1 cellular context compared by ENCODE assay signal in the genomic region with DNA sequence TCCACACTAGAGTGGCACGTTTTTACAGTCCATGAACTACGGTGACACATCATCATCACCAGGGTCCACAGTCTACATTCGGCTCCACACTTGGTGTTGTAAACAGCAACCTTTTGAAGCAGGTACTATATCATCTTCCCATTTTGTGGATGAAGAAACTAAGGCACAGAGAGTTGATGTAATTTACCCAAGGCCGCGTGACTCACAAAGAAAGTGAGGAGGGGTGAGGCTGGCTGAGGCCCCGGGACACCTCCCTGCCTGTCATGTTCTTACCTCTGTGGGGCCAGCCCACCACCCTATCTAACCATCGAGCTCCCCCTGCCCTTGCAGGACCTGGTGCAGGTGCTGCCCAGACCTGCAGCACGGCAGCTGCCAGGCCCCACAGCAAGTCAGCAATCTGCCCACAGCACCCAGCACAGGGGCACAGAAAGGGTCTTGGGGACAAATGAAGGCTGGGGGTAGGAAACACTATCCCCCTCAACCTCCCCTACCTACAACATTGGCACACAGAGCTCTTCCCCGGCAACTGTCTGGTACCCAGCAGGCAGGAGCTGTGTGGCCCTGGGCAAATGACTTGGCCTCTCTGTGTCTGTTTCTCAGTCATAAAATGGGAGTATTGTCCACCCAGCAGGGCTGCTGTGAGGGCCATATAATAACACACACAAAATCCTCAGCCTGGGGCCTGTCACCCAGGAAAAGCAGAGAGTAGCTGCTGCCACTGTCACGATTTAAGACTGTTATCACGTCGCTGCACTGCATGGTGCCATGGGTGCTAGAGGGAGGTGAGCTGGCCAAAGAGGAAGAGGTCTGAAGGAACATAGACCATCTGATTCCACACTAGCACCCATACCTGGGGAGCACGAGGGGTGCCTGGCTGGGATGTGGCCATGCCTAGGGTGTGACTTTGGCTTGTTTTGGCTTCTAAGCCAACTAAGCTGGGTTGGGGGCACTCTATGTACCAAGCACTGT.
TF ChIP-seq lines count a peak whose summit lies in the region.

No MANE protein-coding gene starts in this region.

TF ChIP-seq in SK-N-SH, 30 proteins besides CTCF, POLR2A, EP300 and RAD21:
- no peak for TF ChIP-seq POLR2AphosphoS5 (IDR thresholded peaks at IDR 0.05; ENCODE audit: low read depth, low read length)
- no peak for TF ChIP-seq RFX5 (IDR thresholded peaks at IDR 0.05; ENCODE audit: low read length)
- TF ChIP-seq EZH2phosphoT487 (IDR thresholded peaks at IDR 0.05; ENCODE audit: borderline replicate concordance, low read depth) = no peak
- TF ChIP-seq RXRA (IDR thresholded peaks at IDR 0.05; ENCODE audit: borderline replicate concordance, low read depth) = no peak
- no peak for TF ChIP-seq CHD2 (IDR thresholded peaks at IDR 0.05; ENCODE audit: low read length, partially characterized antibody)
- no peak for TF ChIP-seq MEF2A (IDR thresholded peaks at IDR 0.05; ENCODE audit: borderline replicate concordance, low read depth)
- TF ChIP-seq USF1 (IDR thresholded peaks at IDR 0.05; ENCODE audit: borderline replicate concordance, low read depth) = no peak
- TF ChIP-seq USF2 (IDR thresholded peaks at IDR 0.05; ENCODE audit: borderline replicate concordance, low read depth, low read length) = no peak
- no peak for TF ChIP-seq ZBTB33 (IDR thresholded peaks at IDR 0.05; ENCODE audit: borderline replicate concordance, low read depth)
- no peak for TF ChIP-seq MXI1 (IDR thresholded peaks at IDR 0.05; ENCODE audit: low read depth, low read length)
